Comparison of ENCODE assay signal across 28 cellular contexts in genomic region chr18:58949031-58949430, GRCh38.
"Had no signal": no experiment of that assay in that cellular context is flagged by ENCODE, and none has a peak within 500 bp of the region (broad histone marks: within the 10 kb centered on the region; RNA-seq: fewer than 3 reads in every experiment).

No MANE protein-coding gene starts in this region.

- DNase-seq: activated CD4-positive, alpha-beta T cell treated with anti-CD3 and anti-CD28 coated beads for 36 hours; activated CD4-positive, alpha-beta T cell treated with anti-CD3 and anti-CD28 coated beads, Interleukin-2, amount 50 U/mL, for 1 hour; activated CD8-positive, alpha-beta memory T cell treated with anti-CD3 and anti-CD28 coated beads, Interleukin-2, amount 50 U/mL, for 4 hours; activated CD8-positive, alpha-beta T cell treated with anti-CD3 and anti-CD28 coated beads for 36 hours; activated T-cell treated with anti-CD3 and anti-CD28 coated beads, Interleukin-2, amount 50 U/mL, for 72 hours; aorta; caudate nucleus; colonic mucosa; Kasumi-1; NCI-H1048; NCI-H1417; NCI-H1930; NCI-H2171; NCI-H226; NCI-H526; NCI-H774; NK-92 treated with Interleukin-12 subunit alpha and Interleukin-12 subunit beta, amount 100 ng/mL, for 24 hours; Peyer's patch; Right ventricle myocardium superior; SJCRH30; T-helper 9 cell had no signal

- H3K36me3 Mint-ChIP-seq: activated naive CD4-positive, alpha-beta T cell treated with anti-CD3 and anti-CD28 coated beads, Interleukin-2, amount 50 U/mL, for 24 hours had no signal

- H3K4me1 ChIP-seq: breast epithelium, colonic mucosa, SJCRH30 had no signal

- H3K27ac Mint-ChIP-seq: activated CD4-positive, alpha-beta T cell treated with anti-CD3 and anti-CD28 coated beads for 36 hours; activated CD8-positive, alpha-beta T cell treated with anti-CD3 and anti-CD28 coated beads for 36 hours; activated naive CD4-positive, alpha-beta T cell treated with anti-CD3 and anti-CD28 coated beads, Interleukin-2, amount 50 U/mL, for 24 hours; activated T-cell treated with anti-CD3 and anti-CD28 coated beads, Interleukin-2, amount 50 U/mL, for 72 hours; activated T-helper 2 cell treated with anti-CD3 and anti-CD28 coated beads, Interferon-gamma antibody, Interleukin-2, Interleukin-4, amounts not matched to agents 10 μg/mL and 5 μg/mL and 100 μg/mL, durations not matched to agents 14 hours and 24 hours and 36 hours; T-helper 1 cell treated with Interleukin-12 subunit alpha and Interleukin-12 subunit beta and Interleukin-4 antibody, amounts not matched to agents 30 μg/mL and 1 μg/mL, for 36 hours had no signal

- H3K27ac ChIP-seq: breast epithelium, colonic mucosa, Peyer's patch, RWPE1, SJCRH30 had no signal

- H3K27me3 ChIP-seq: breast epithelium, colonic mucosa, Peyer's patch, SJCRH30 had no signal

- H3K4me3 ChIP-seq: breast epithelium, colonic mucosa, Peyer's patch, SJCRH30 had no signal

- ATAC-seq: activated CD4-positive, alpha-beta T cell treated with anti-CD3 and anti-CD28 coated beads for 36 hours; activated CD8-positive, alpha-beta T cell treated with anti-CD3 and anti-CD28 coated beads for 36 hours; activated T-cell treated with anti-CD3 and anti-CD28 coated beads, Interleukin-2, amount 50 U/mL, for 72 hours; SK-N-SH treated with all-trans-retinoic acid at 6 μM for 48 hours had no signal

- H3K36me3 ChIP-seq: breast epithelium, colonic mucosa, Peyer's patch, SJCRH30 had no signal

- FAIRE-seq: TTC549 had no signal

- H3K4me3 Mint-ChIP-seq: activated CD4-positive, alpha-beta T cell treated with anti-CD3 and anti-CD28 coated beads for 36 hours; activated CD8-positive, alpha-beta T cell treated with anti-CD3 and anti-CD28 coated beads for 36 hours; activated naive CD4-positive, alpha-beta T cell treated with anti-CD3 and anti-CD28 coated beads, Interleukin-2, amount 50 U/mL, for 24 hours; activated T-cell treated with anti-CD3 and anti-CD28 coated beads, Interleukin-2, amount 50 U/mL, for 72 hours; T-helper 1 cell treated with Interleukin-12 subunit alpha and Interleukin-12 subunit beta and Interleukin-4 antibody, amounts not matched to agents 30 μg/mL and 1 μg/mL, for 36 hours had no signal

- H3K4me1 Mint-ChIP-seq: activated naive CD4-positive, alpha-beta T cell treated with anti-CD3 and anti-CD28 coated beads, Interleukin-2, amount 50 U/mL, for 24 hours had no signal

- H3K9me3 Mint-ChIP-seq: activated CD8-positive, alpha-beta T cell treated with anti-CD3 and anti-CD28 coated beads for 36 hours; activated naive CD4-positive, alpha-beta T cell treated with anti-CD3 and anti-CD28 coated beads, Interleukin-2, amount 50 U/mL, for 24 hours; activated T-cell treated with anti-CD3 and anti-CD28 coated beads, Interleukin-2, amount 50 U/mL, for 72 hours; activated T-helper 2 cell treated with anti-CD3 and anti-CD28 coated beads, Interferon-gamma antibody, Interleukin-2, Interleukin-4, amounts not matched to agents 10 μg/mL and 5 μg/mL and 100 μg/mL, durations not matched to agents 14 hours and 24 hours and 36 hours; T-helper 1 cell treated with Interleukin-12 subunit alpha and Interleukin-12 subunit beta and Interleukin-4 antibody, amounts not matched to agents 30 μg/mL and 1 μg/mL, for 36 hours had no signal

- H3K9me3 ChIP-seq: breast epithelium, colonic mucosa, Peyer's patch, SJCRH30 had no signal
